ENCODE assay signal across 21 cellular contexts in genomic region chr15:68375716-68376220, GRCh38. TPM values are rescaled to one million over a fixed set of nuclear protein-coding genes. Genes with fewer than 3 reads are reported as not detected.
"Had no signal": no experiment of that assay in that cellular context is flagged by ENCODE, and none has a peak within 500 bp of the region (broad histone marks: within the 10 kb centered on the region; RNA-seq: fewer than 3 reads in every experiment).

No MANE protein-coding gene starts in this region.

- H3K4me3 ChIP-seq: breast epithelium, esophagus squamous epithelium, mucosa of descending colon, pancreas, tibial artery, vagina had no signal

- H3K36me3 ChIP-seq: breast epithelium, esophagus squamous epithelium, pancreas, vagina had no signal

- H3K27me3 ChIP-seq: breast epithelium, esophagus squamous epithelium, pancreas, tibial artery, vagina had no signal

- H3K4me1 ChIP-seq: breast epithelium, esophagus squamous epithelium, pancreas had no signal

- H3K27ac ChIP-seq: esophagus squamous epithelium, pancreas, vagina had no signal

- FAIRE-seq: astrocyte, endothelial cell of umbilical vein, pancreas had no signal

- DNase-seq: activated CD4-positive, alpha-beta T cell treated with anti-CD3 and anti-CD28 coated beads, Interleukin-2, amount 50 U/mL, for 48 hours; activated gamma-delta T cell; cerebellar nuclear complex; effector memory CD4-positive, alpha-beta T cell; esophagus squamous epithelium; immature natural killer cell; kidney glomerular epithelial cell; left ventricle myocardium superior; mucosa of descending colon; naive B cell; pancreas; stimulated activated CD4-positive, alpha-beta T cell treated with anti-CD3 and anti-CD28 coated beads, Interleukin-12 subunit alpha, Interleukin-12 subunit beta, amount 100 ng/mL, for 4 hours; stimulated activated CD4-positive, alpha-beta T cell treated with anti-CD3 and anti-CD28 coated beads, Interleukin-1b, Interleukin-23, amount 100 ng/mL, for 48 hours; stimulated activated CD8-positive, alpha-beta memory T cell treated with anti-CD3 and anti-CD28 coated beads, Interleukin-4, amount 100 ng/mL, for 48 hours; stimulated activated naive CD4-positive, alpha-beta T cell had no signal

- H3K9me3 ChIP-seq: breast epithelium, esophagus squamous epithelium, mucosa of descending colon, pancreas, tibial artery, vagina had no signal

- ATAC-seq: activated CD4-positive, CD25-positive, alpha-beta regulatory T cell treated with anti-CD3 and anti-CD28 coated beads, Interleukin-2, amount 50 U/mL, for 24 hours; left ventricle myocardium superior; mucosa of descending colon; pancreas had no signal

RNA-seq across cellular contexts. Expression of gene ITGA11, which starts 56.2 kb away (rescaled TPM):
- polyA plus RNA-seq: immature natural killer cell had no signal
